In genomic region chr13:113275387-113275786, GRCh38 we compare ENCODE assay signal across 8 cellular contexts. TPM values are rescaled to one million over a fixed set of nuclear protein-coding genes. Genes with fewer than 3 reads are reported as not detected.
DNase-seq lines count a peak whose midpoint lies in the region; ATAC-seq lines count a peak whose summit lies in the region.

No MANE protein-coding gene starts in this region.

- DNase-seq in AG20443 (ENCODE audit: low spot score) (peak; percentile 67), NCI-H2171 (lab: John Stamatoyannopoulos, UW) (peak; percentile 16), left ventricle myocardium superior (no peak)
- DNase-seq in activated T-cell treated with anti-CD3 and anti-CD28 coated beads, Interleukin-2, amount 50 U/mL, for 48 hours = peak; percentile 46 to 49
- peak; percentile 48 for DNase-seq in stimulated activated CD4-positive, alpha-beta T cell treated with anti-CD3 and anti-CD28 coated beads, Interleukin-15, amount 100 ng/mL, for 24 hours

- intact Hi-C loops in left ventricle myocardium superior (cut with micrococcal nuclease) = no loop called here

- peak; percentile 70 for ATAC-seq in GM18508 (IDR thresholded peaks at IDR 0.05; ENCODE audit: insufficient read depth, unreplicated experiment)
- ATAC-seq in left ventricle myocardium superior = peak; percentile 69
- ATAC-seq in HG03342 (IDR thresholded peaks at IDR 0.05; ENCODE audit: unreplicated experiment) = no peak
- no peak for ATAC-seq in HG02588 (IDR thresholded peaks at IDR 0.05; ENCODE audit: unreplicated experiment)

RNA-seq across cellular contexts. Expression of gene LAMP1, which starts 21.7 kb away (rescaled TPM):
- 98.6 TPM for total RNA-seq in left ventricle myocardium superior

Comparison
In these comparisons a context has a peak if more than half of its experiments do, and no peak if none do; other contexts are left out.
1. ATAC-seq: peak in GM18508 (single experiment) and left ventricle myocardium superior (single experiment); none in HG03342 (single experiment) and HG02588 (single experiment).